8 cellular contexts compared by ENCODE assay signal in genomic region chr1:46617108-46617694, GRCh38. TPM values are rescaled to one million over a fixed set of nuclear protein-coding genes. Genes with fewer than 3 reads are reported as not detected.
DNase-seq lines count a peak whose midpoint lies in the region; ATAC-seq and TF ChIP-seq lines count a peak whose summit lies in the region.

No MANE protein-coding gene starts in this region.

- intact Hi-C loops in naive thymus-derived CD4-positive, alpha-beta T cell (cut with micrococcal nuclease), result loop anchor here (2.0 to 10.0 kb wide), 5 partner anchors 35 to 698 kb away; partner anchors contain the start of genes ATPAF1 (in 2 of the 2) and STIL (in 1 of the 2)

- no peaks in the 10 kb centered on the region for H3K27me3 ChIP-seq in BJ (ENCODE audit: control insufficient read depth, insufficient read depth, low read length)
- no peaks in the 10 kb centered on the region for H3K27me3 ChIP-seq in naive thymus-derived CD4-positive, alpha-beta T cell (ENCODE audit: control insufficient read depth in 2 of 2, insufficient read depth in 2 of 2, low read length in 2 of 2)

- peaks cover 5% of the 10 kb centered on the region for H3K36me3 Mint-ChIP-seq in effector memory CD8-positive, alpha-beta T cell (ENCODE audit: insufficient read depth)
- peaks cover 0 to 5% (median 0%) of the 10 kb centered on the region in 5 donors for H3K36me3 Mint-ChIP-seq in naive thymus-derived CD4-positive, alpha-beta T cell

- ATAC-seq in effector memory CD8-positive, alpha-beta T cell (replicated peaks), result no peak
- ATAC-seq in naive thymus-derived CD4-positive, alpha-beta T cell, result no peak
- ATAC-seq in GM18870 (IDR thresholded peaks at IDR 0.05; ENCODE audit: unreplicated experiment), result no peak
- no peak for ATAC-seq in GM18498 (IDR thresholded peaks at IDR 0.05; ENCODE audit: unreplicated experiment)

- H3K4me1 Mint-ChIP-seq in effector memory CD8-positive, alpha-beta T cell (ENCODE audit: low read depth in 2 of 2), result peaks cover 26 to 42% of the 10 kb centered on the region in 2 donors
- peaks cover 13 to 66% (median 48%) of the 10 kb centered on the region in 7 donors for H3K4me1 Mint-ChIP-seq in naive thymus-derived CD4-positive, alpha-beta T cell

- H3K9me3 Mint-ChIP-seq in effector memory CD8-positive, alpha-beta T cell, result no peaks in the 10 kb centered on the region
- H3K9me3 Mint-ChIP-seq in naive thymus-derived CD4-positive, alpha-beta T cell, result peaks cover 0 to 3% (median 0%) of the 10 kb centered on the region in 11 donors

- H3K4me3 ChIP-seq in BJ (ENCODE audit: low read depth, low read length) (peak overlapping the region; percentile 90), LNCaP clone FGC (ENCODE audit: low read depth, low read length) (peak overlapping the region; percentile 63)
- peak overlapping the region; percentile 74 for H3K4me3 ChIP-seq in naive thymus-derived CD4-positive, alpha-beta T cell (ENCODE audit: low read length)

- no peak for DNase-seq in BJ (ENCODE audit: low read depth)
- no peak for DNase-seq in LNCaP clone FGC (ENCODE audit: low read depth)
- no peak for DNase-seq in effector memory CD8-positive, alpha-beta T cell
- DNase-seq in naive thymus-derived CD4-positive, alpha-beta T cell, result no peak
- no peak for DNase-seq in MV-4-11 (lab: John Stamatoyannopoulos, UW)
- no peak for DNase-seq in ecto neural progenitor cell (ENCODE audit: low spot score)

- peak overlapping the region; percentile 95 to 96 for H3K4me3 Mint-ChIP-seq in effector memory CD8-positive, alpha-beta T cell
- peak overlapping the region; percentile 90 to 96 (median 92) for H3K4me3 Mint-ChIP-seq in naive thymus-derived CD4-positive, alpha-beta T cell

- peak overlapping the region; percentile 93 to 96 for H3K27ac Mint-ChIP-seq in effector memory CD8-positive, alpha-beta T cell
- peak overlapping the region; percentile 88 to 96 (median 93) for H3K27ac Mint-ChIP-seq in naive thymus-derived CD4-positive, alpha-beta T cell

- POLR2A ChIA-PET in BJ (lab: Charles Lee), result no interaction called here
- POLR2A ChIA-PET in naive thymus-derived CD4-positive, alpha-beta T cell (lab: Charles Lee), result interaction anchor here (1.1 to 6.1 kb wide), 6 partner anchors 13 to 103 kb away, joined by 3 to 110 read pairs (median 4); partner anchors contain the start of genes ATPAF1, EFCAB14 and MKNK1

- TF ChIP-seq CTCF in BJ (IDR thresholded peaks at IDR 0.05; ENCODE audit: insufficient read depth, low read depth, low read length), result no peak
- no peak for TF ChIP-seq CTCF in LNCaP clone FGC (IDR thresholded peaks at IDR 0.05; ENCODE audit: control insufficient read depth, extremely low read depth, insufficient read depth)

- CTCF ChIA-PET in BJ (lab: Yijun Ruan, JAX), result interaction anchor here (0.8 to 1.6 kb wide), 5 partner anchors 13 to 111 kb away, joined by 3 to 7 read pairs (median 3); partner anchors contain the start of gene MKNK1
- CTCF ChIA-PET in naive thymus-derived CD4-positive, alpha-beta T cell (lab: Charles Lee), result interaction anchor here (1.2 to 1.4 kb wide), 2 partner anchors 11 to 16 kb away, joined by 4 read pairs; no protein-coding TSS in a partner anchor

- peaks cover 28 to 31% of the 10 kb centered on the region in 2 donors for H3K4me1 ChIP-seq in naive thymus-derived CD4-positive, alpha-beta T cell (ENCODE audit: control insufficient read depth in 2 of 2, insufficient read depth in 2 of 2, low read length in 2 of 2)

- no peaks in the 10 kb centered on the region for H3K27me3 Mint-ChIP-seq in effector memory CD8-positive, alpha-beta T cell
- H3K27me3 Mint-ChIP-seq in naive thymus-derived CD4-positive, alpha-beta T cell, result no peaks in the 10 kb centered on the region

- peaks cover 3% of the 10 kb centered on the region; the same call in 1 of the 2 replicates for H3K36me3 ChIP-seq in BJ (ENCODE audit: control insufficient read depth, insufficient read depth, low read length)
- peaks cover 0 to 12% (median 0%) of the 10 kb centered on the region in 3 experiments for H3K36me3 ChIP-seq in naive thymus-derived CD4-positive, alpha-beta T cell (ENCODE audit: control insufficient read depth in 2 of 3, insufficient read depth in 3 of 3, low read length in 3 of 3)

- no peaks in the 10 kb centered on the region for H3K9me3 ChIP-seq in naive thymus-derived CD4-positive, alpha-beta T cell (ENCODE audit: control insufficient read depth in 2 of 3, low read length in 3 of 3)

- peak overlapping the region; percentile 94 for H3K27ac ChIP-seq in naive thymus-derived CD4-positive, alpha-beta T cell (ENCODE audit: low read depth, low read length)

RNA-seq across cellular contexts. Expression of gene MOB3C, which starts 0.6 kb away (rescaled TPM):
- polyA plus RNA-seq in BJ (2011; rRNA removed), result 10.4 and 11.6 TPM in 2 replicates
- 6.8 and 8.9 TPM in 2 replicates for polyA minus RNA-seq in BJ (2011; rRNA and poly(A)+ RNA removed)
- total RNA-seq in naive thymus-derived CD4-positive, alpha-beta T cell, result 10 to 100 TPM; 12.1 to 25.8 (median 25.2) TPM
- polyA plus RNA-seq in naive thymus-derived CD4-positive, alpha-beta T cell, result 10 to 100 TPM in 1 of 2 donors, 1 to 10 TPM in 1; 9.3 to 21.7 TPM

RNA-seq across cellular contexts. Expression of gene MKNK1, which starts 13.1 kb away (rescaled TPM):
- polyA plus RNA-seq in BJ (2011; rRNA removed), result 25.7 and 30.1 TPM in 2 replicates
- 16.2 and 18.8 TPM in 2 replicates for polyA minus RNA-seq in BJ (2011; rRNA and poly(A)+ RNA removed)
- 10 to 100 TPM; 35.8 to 80.1 (median 54.1) TPM for total RNA-seq in naive thymus-derived CD4-positive, alpha-beta T cell
- 10 to 100 TPM; 21.9 to 23.3 TPM for polyA plus RNA-seq in naive thymus-derived CD4-positive, alpha-beta T cell

RNA-seq across cellular contexts. Expression of gene ATPAF1, which starts 51.0 kb away (rescaled TPM):
- 37.0 and 67.2 TPM in 2 replicates for polyA plus RNA-seq in BJ (2011; rRNA removed)
- 17.8 and 19.1 TPM in 2 replicates for polyA minus RNA-seq in BJ (2011; rRNA and poly(A)+ RNA removed)
- total RNA-seq in naive thymus-derived CD4-positive, alpha-beta T cell, result 10 to 100 TPM; 17.3 to 49.5 (median 28.6) TPM
- polyA plus RNA-seq in naive thymus-derived CD4-positive, alpha-beta T cell, result 10 to 100 TPM; 78.1 to 82.2 TPM

RNA-seq across cellular contexts. Expression of gene TEX38, which starts 54.5 kb away (rescaled TPM):
- polyA plus RNA-seq in BJ (2011; rRNA removed), result 0.07 TPM in 1 of 2 replicates, not detected in the other
- 0.19 TPM in 1 of 2 replicates, not detected in the other for polyA minus RNA-seq in BJ (2011; rRNA and poly(A)+ RNA removed)
- total RNA-seq in naive thymus-derived CD4-positive, alpha-beta T cell, result under 1 TPM in 1 of 5 experiments, not detected in 4; 0.49 TPM
- polyA plus RNA-seq in naive thymus-derived CD4-positive, alpha-beta T cell, result under 1 TPM in 1 of 2 donors, not detected in 1; 0.32 TPM
